15 cellular contexts compared by ENCODE assay signal in the genomic region with DNA sequence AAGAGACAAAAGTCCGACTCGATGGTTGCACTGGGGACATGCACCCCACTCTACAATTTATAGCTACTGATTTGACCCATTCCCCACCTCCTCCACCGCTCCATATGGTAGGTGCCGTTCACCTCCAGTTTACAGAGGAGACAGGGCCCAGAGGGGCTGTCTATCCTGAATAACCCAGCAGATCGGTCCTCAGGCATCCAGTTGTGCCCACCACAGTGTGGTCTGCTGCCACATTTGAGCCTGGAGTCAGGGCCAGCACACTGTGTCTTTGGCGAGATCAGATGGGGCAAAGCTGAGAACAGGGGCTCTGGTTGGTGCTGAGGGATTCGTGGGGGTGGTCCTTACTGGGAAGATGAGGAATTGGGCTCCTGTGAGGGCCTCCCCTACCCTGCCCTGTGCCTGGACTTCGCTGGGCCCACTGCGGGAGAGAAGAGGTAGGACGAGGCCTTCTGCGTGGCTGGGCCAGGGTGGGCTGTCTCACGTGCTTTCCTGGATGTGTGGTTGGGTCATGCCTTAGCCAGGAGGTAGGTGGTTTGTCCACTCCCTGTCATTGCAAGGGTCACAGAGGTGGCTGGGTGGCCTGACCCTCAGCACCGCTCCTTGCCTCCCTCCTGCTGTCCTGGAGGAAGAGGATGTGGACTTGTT. TPM values are rescaled to one million over a fixed set of nuclear protein-coding genes. Genes with fewer than 3 reads are reported as not detected.
DNase-seq lines count a peak whose midpoint lies in the region; ATAC-seq and TF ChIP-seq lines count a peak whose summit lies in the region.
"Had no signal": no experiment of that assay in that cellular context is flagged by ENCODE, and none has a peak within 500 bp of the region (broad histone marks: within the 10 kb centered on the region; RNA-seq: fewer than 3 reads in every experiment).

No MANE protein-coding gene starts in this region.

- peak overlapping the region; percentile 72 to 91 for H3K4me3 Mint-ChIP-seq in activated T-cell treated with anti-CD3 and anti-CD28 coated beads, Interleukin-2, amount 50 U/mL, for 72 hours
- H3K4me3 Mint-ChIP-seq in immature natural killer cell, result peak overlapping the region; percentile 95 to 99 (median 98)
- H3K4me3 Mint-ChIP-seq in stimulated activated naive B cell treated with anti-CD40 and anti-IgM and Interleukin-4, amounts not matched to agents 10 μg/mL and 1 μg/mL and 100 μg/mL, for 72 hours, result no peak overlapping the region

- TF ChIP-seq CTCF in left ventricle myocardium inferior (IDR thresholded peaks at IDR 0.05; ENCODE audit: borderline replicate concordance), result no peak

- DNase-seq in left cardiac atrium, result peak; percentile 10
- no peak for DNase-seq in left ventricle myocardium inferior
- no peak for DNase-seq in activated T-cell treated with anti-CD3 and anti-CD28 coated beads, Interleukin-2, amount 50 U/mL, for 72 hours
- no peak for DNase-seq in immature natural killer cell
- no peak for DNase-seq in stimulated activated naive B cell treated with anti-CD40 and anti-IgM and Interleukin-4, amounts not matched to agents 10 μg/mL and 1 μg/mL and 100 μg/mL, for 72 hours
- no peak for DNase-seq in UCSD-AML1 (lab: John Stamatoyannopoulos, UW; ENCODE audit: unreplicated experiment)
- DNase-seq in OCI-M2 (lab: John Stamatoyannopoulos, UW; ENCODE audit: unreplicated experiment), result no peak
- DNase-seq: foreskin melanocyte, NCI-H1105 treated with DMSO at 0.1 percent for 48 hours had no signal

- peaks cover 93% of the 10 kb centered on the region for H3K4me1 Mint-ChIP-seq in activated T-cell treated with anti-CD3 and anti-CD28 coated beads, Interleukin-2, amount 50 U/mL, for 72 hours (ENCODE audit: low read depth)
- H3K4me1 Mint-ChIP-seq in immature natural killer cell, result peaks cover 93 to 95% of the 10 kb centered on the region in 2 donors
- H3K4me1 Mint-ChIP-seq in stimulated activated naive B cell treated with anti-CD40 and anti-IgM and Interleukin-4, amounts not matched to agents 10 μg/mL and 1 μg/mL and 100 μg/mL, for 72 hours, result peaks cover 53 to 97% of the 10 kb centered on the region in 2 donors

- H3K27ac Mint-ChIP-seq in activated T-cell treated with anti-CD3 and anti-CD28 coated beads, Interleukin-2, amount 50 U/mL, for 72 hours, result peak overlapping the region; percentile 35
- peak overlapping the region; percentile 97 to 100 (median 98) for H3K27ac Mint-ChIP-seq in immature natural killer cell
- peak overlapping the region; percentile 83 for H3K27ac Mint-ChIP-seq in stimulated activated naive B cell treated with anti-CD40 and anti-IgM and Interleukin-4, amounts not matched to agents 10 μg/mL and 1 μg/mL and 100 μg/mL, for 72 hours

- intact Hi-C loops in left cardiac atrium (cut with DNase I), result no loop called here
- intact Hi-C loops in left ventricle myocardium inferior (cut with micrococcal nuclease), result no loop called here

- no peak for ATAC-seq in left cardiac atrium
- ATAC-seq in activated T-cell treated with anti-CD3 and anti-CD28 coated beads, Interleukin-2, amount 50 U/mL, for 72 hours (replicated peaks in 1 of 2), result no peak
- ATAC-seq in stimulated activated naive B cell treated with anti-CD40 and anti-IgM and Interleukin-4, amounts not matched to agents 10 μg/mL and 1 μg/mL and 100 μg/mL, for 72 hours (replicated peaks), result no peak
- ATAC-seq in GM19397 (IDR thresholded peaks at IDR 0.05; ENCODE audit: unreplicated experiment), result no peak
- ATAC-seq: pancreas had no signal

- no peak overlapping the region for H3K4me3 ChIP-seq in left ventricle myocardium inferior
- H3K4me3 ChIP-seq: cardiac muscle cell, pancreas, SK-N-MC, suprapubic skin had no signal

- no peaks in the 10 kb centered on the region for H3K36me3 ChIP-seq in left ventricle myocardium inferior
- H3K36me3 ChIP-seq: cardiac muscle cell, pancreas, suprapubic skin had no signal

- H3K9me3 Mint-ChIP-seq in activated T-cell treated with anti-CD3 and anti-CD28 coated beads, Interleukin-2, amount 50 U/mL, for 72 hours, result peaks cover 0 to 1% of the 10 kb centered on the region in 2 donors
- H3K9me3 Mint-ChIP-seq in immature natural killer cell, result no peaks in the 10 kb centered on the region
- H3K9me3 Mint-ChIP-seq in stimulated activated naive B cell treated with anti-CD40 and anti-IgM and Interleukin-4, amounts not matched to agents 10 μg/mL and 1 μg/mL and 100 μg/mL, for 72 hours, result no peaks in the 10 kb centered on the region

- no peaks in the 10 kb centered on the region for H3K27me3 Mint-ChIP-seq in activated T-cell treated with anti-CD3 and anti-CD28 coated beads, Interleukin-2, amount 50 U/mL, for 72 hours (ENCODE audit: low read depth)
- peaks cover 3 to 15% (median 7%) of the 10 kb centered on the region in 3 donors for H3K27me3 Mint-ChIP-seq in immature natural killer cell (ENCODE audit: low read depth in 3 of 3)
- no peaks in the 10 kb centered on the region for H3K27me3 Mint-ChIP-seq in stimulated activated naive B cell treated with anti-CD40 and anti-IgM and Interleukin-4, amounts not matched to agents 10 μg/mL and 1 μg/mL and 100 μg/mL, for 72 hours

- peaks cover 16% of the 10 kb centered on the region for H3K27me3 ChIP-seq in left ventricle myocardium inferior (ENCODE audit: low read depth)
- H3K27me3 ChIP-seq: cardiac muscle cell, pancreas, suprapubic skin had no signal

- no peak overlapping the region for H3K27ac ChIP-seq in left ventricle myocardium inferior (replicated peaks)
- H3K27ac ChIP-seq: cardiac muscle cell, KMS-11, pancreas, SK-N-MC, suprapubic skin had no signal

- H3K36me3 Mint-ChIP-seq in activated T-cell treated with anti-CD3 and anti-CD28 coated beads, Interleukin-2, amount 50 U/mL, for 72 hours (ENCODE audit: insufficient read depth in 2 of 2), result peaks cover 2% of the 10 kb centered on the region in 2 donors
- peaks cover 8 to 10% (median 9%) of the 10 kb centered on the region in 3 donors for H3K36me3 Mint-ChIP-seq in immature natural killer cell
- H3K36me3 Mint-ChIP-seq in stimulated activated naive B cell treated with anti-CD40 and anti-IgM and Interleukin-4, amounts not matched to agents 10 μg/mL and 1 μg/mL and 100 μg/mL, for 72 hours, result peaks cover 3 to 10% of the 10 kb centered on the region in 2 donors

- peaks cover 11% of the 10 kb centered on the region for H3K4me1 ChIP-seq in left ventricle myocardium inferior
- H3K4me1 ChIP-seq: pancreas had no signal

- no peaks in the 10 kb centered on the region for H3K9me3 ChIP-seq in left ventricle myocardium inferior (replicated peaks)
- H3K9me3 ChIP-seq: pancreas, suprapubic skin had no signal

RNA-seq across cellular contexts. Expression of a gene that starts 2.8 kb away (rescaled TPM):
- total RNA-seq in left cardiac atrium (10 to 100 TPM; 14.3 to 23.7 TPM), left ventricle myocardium inferior (9.7 TPM)
- 10 to 100 TPM; 67.5 to 97.1 TPM for total RNA-seq in activated T-cell treated with anti-CD3 and anti-CD28 coated beads, Interleukin-2, amount 50 U/mL, for 72 hours
- polyA plus RNA-seq in immature natural killer cell, result 100 to 1,000 TPM in 2 of 3 donors, 10 to 100 TPM in 1; 97.6 to 209 (median 108) TPM

Comparison
In these comparisons a context has a peak if more than half of its experiments do, and no peak if none do; other contexts are left out.
1. H3K27ac Mint-ChIP-seq: peak in every context shown above with its lines; median percentile 98 in immature natural killer cell; 83 in stimulated activated naive B cell treated with anti-CD40 and anti-IgM and Interleukin-4, amounts not matched to agents 10 μg/mL and 1 μg/mL and 100 μg/mL, for 72 hours; 35 in activated T-cell treated with anti-CD3 and anti-CD28 coated beads, Interleukin-2, amount 50 U/mL, for 72 hours.
2. H3K4me3 Mint-ChIP-seq: peak in activated T-cell treated with anti-CD3 and anti-CD28 coated beads, Interleukin-2, amount 50 U/mL, for 72 hours (2 of 2) and immature natural killer cell (5 of 5); none in stimulated activated naive B cell treated with anti-CD40 and anti-IgM and Interleukin-4, amounts not matched to agents 10 μg/mL and 1 μg/mL and 100 μg/mL, for 72 hours (0 of 2).